1 cellular context compared by ENCODE assay signal in genomic region chr12:109458771-109459208, GRCh38.
TF ChIP-seq lines count a peak whose summit lies in the region.

No MANE protein-coding gene starts in this region.

TF ChIP-seq in K562, 482 proteins besides CTCF, POLR2A, EP300 and RAD21 (continued from another document):
- TF ChIP-seq, protein P1, sequence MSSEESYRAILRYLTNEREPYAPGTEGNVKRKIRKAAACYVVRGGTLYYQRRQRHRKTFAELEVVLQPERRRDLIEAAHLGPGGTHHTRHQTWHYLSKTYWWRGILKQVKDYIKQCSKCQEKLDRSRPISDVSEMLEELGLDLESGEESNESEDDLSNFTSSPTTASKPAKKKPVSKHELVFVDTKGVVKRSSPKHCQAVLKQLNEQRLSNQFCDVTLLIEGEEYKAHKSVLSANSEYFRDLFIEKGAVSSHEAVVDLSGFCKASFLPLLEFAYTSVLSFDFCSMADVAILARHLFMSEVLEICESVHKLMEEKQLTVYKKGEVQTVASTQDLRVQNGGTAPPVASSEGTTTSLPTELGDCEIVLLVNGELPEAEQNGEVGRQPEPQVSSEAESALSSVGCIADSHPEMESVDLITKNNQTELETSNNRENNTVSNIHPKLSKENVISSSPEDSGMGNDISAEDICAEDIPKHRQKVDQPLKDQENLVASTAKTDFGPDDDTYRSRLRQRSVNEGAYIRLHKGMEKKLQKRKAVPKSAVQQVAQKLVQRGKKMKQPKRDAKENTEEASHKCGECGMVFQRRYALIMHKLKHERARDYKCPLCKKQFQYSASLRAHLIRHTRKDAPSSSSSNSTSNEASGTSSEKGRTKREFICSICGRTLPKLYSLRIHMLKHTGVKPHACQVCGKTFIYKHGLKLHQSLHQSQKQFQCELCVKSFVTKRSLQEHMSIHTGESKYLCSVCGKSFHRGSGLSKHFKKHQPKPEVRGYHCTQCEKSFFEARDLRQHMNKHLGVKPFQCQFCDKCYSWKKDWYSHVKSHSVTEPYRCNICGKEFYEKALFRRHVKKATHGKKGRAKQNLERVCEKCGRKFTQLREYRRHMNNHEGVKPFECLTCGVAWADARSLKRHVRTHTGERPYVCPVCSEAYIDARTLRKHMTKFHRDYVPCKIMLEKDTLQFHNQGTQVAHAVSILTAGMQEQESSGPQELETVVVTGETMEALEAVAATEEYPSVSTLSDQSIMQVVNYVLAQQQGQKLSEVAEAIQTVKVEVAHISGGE (CRISPR knock-in tag; IDR thresholded peaks at IDR 0.05), result peak in 1 of 3 experiments; percentile 39; a peak in 1 of 6 replicates
- 0 out of 2 replicates have a peak, but pooled peaks have one; percentile 7 for TF ChIP-seq TCF3 (CRISPR knock-in tag; IDR thresholded peaks at IDR 0.05)
- TF ChIP-seq JUN (IDR thresholded peaks at IDR 0.05; ENCODE audit: borderline replicate concordance, low read depth, low read length), result no peak
- no peak for TF ChIP-seq JUN (CRISPR knock-in tag; IDR thresholded peaks at IDR 0.05; ENCODE audit: borderline replicate concordance)
- TF ChIP-seq SOX6 (IDR thresholded peaks at IDR 0.05), result peak; percentile 66
- TF ChIP-seq NR2C2 (CRISPR knock-in tag; IDR thresholded peaks at IDR 0.05), result no peak
- TF ChIP-seq NR2C2 (tag; IDR thresholded peaks at IDR 0.05), result no peak
- no peak for TF ChIP-seq ZNF23 (CRISPR knock-in tag; IDR thresholded peaks at IDR 0.05)
- TF ChIP-seq TRIM25 (IDR thresholded peaks at IDR 0.05; ENCODE audit: borderline replicate concordance), result no peak
- TF ChIP-seq PKNOX1 (IDR thresholded peaks at IDR 0.05), result 0 out of 2 replicates have a peak, but pooled peaks have one; percentile 9
- no peak for TF ChIP-seq ELF2 (CRISPR knock-in tag; IDR thresholded peaks at IDR 0.05)
- TF ChIP-seq MTA2 (IDR thresholded peaks at IDR 0.05; ENCODE audit: low read depth), result no peak
TF ChIP-seq in K562: peak in this region for 4.
